8 cellular contexts compared by ENCODE assay signal in the genomic region with DNA sequence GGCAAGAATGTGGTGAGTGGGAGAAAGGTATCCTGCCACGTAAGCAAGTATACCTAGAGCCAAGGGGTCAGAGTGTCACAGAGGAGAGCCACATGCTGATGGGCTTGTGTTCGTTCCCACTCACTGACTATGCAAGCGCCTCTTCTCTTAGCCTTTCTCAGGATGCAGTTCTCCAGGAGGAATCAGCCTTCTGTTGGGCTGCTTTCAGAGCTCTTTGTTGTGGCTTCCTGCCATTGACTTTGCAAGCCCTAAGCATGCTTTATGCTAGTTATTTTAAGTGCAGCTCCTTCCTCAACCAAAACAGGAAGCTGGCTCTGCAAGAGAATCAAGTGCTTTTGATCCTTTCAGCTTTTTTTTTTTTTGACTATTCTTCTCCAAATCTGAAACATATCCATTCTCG.
DNase-seq lines count a peak whose midpoint lies in the region; ATAC-seq and TF ChIP-seq lines count a peak whose summit lies in the region.

No MANE protein-coding gene starts in this region.

- no peak overlapping the region for H3K14ac ChIP-seq in neuronal stem cell (ENCODE audit: low read length)

- H3K4me2 ChIP-seq in BLaER1 treated with 17β-estradiol and CSF1 and Interleukin-3, amounts not matched to agents 10 nM and 100 nM, result peak overlapping the region; percentile 78 to 96 (median 88)
- peak overlapping the region; percentile 43 for H3K4me2 ChIP-seq in KMS-11
- H3K4me2 ChIP-seq in neuronal stem cell (ENCODE audit: insufficient read depth, low read length, poor library complexity, severe bottlenecking), result no peak overlapping the region

- no peak overlapping the region for H2BK12ac ChIP-seq in neuronal stem cell (ENCODE audit: low read length)

- no peak overlapping the region for H3K18ac ChIP-seq in neuronal stem cell (ENCODE audit: low read length)

- peaks cover 71% of the 10 kb centered on the region for H3K4me1 Mint-ChIP-seq in activated naive CD4-positive, alpha-beta T cell treated with anti-CD3 and anti-CD28 coated beads, Interleukin-2, amount 50 U/mL, for 24 hours

- no peak overlapping the region for H3K23ac ChIP-seq in neuronal stem cell (ENCODE audit: low read depth, low read length, poor library complexity)

- peak overlapping the region; percentile 70 for H3K27ac Mint-ChIP-seq in activated naive CD4-positive, alpha-beta T cell treated with anti-CD3 and anti-CD28 coated beads, Interleukin-2, amount 50 U/mL, for 24 hours

- peaks cover 34 to 64% (median 51%) of the 10 kb centered on the region in 10 experiments for H3K4me1 ChIP-seq in BLaER1 treated with 17β-estradiol and CSF1 and Interleukin-3, amounts not matched to agents 10 nM and 100 nM
- H3K4me1 ChIP-seq in KMS-11 (ENCODE audit: low read depth, poor library complexity, severe bottlenecking) (peaks cover 57% of the 10 kb centered on the region), ovary (ENCODE audit: insufficient read depth) (no peaks in the 10 kb centered on the region), neuronal stem cell (ENCODE audit: control insufficient read depth in 2 of 2, insufficient read depth in 1 of 2, low read depth in 1 of 2, low read length in 2 of 2) (no peaks in the 10 kb centered on the region)

- no peaks in the 10 kb centered on the region for H3K27me3 ChIP-seq in BLaER1 treated with 17β-estradiol and CSF1 and Interleukin-3, amounts not matched to agents 10 nM and 100 nM
- H3K27me3 ChIP-seq in KMS-11 (ENCODE audit: insufficient read depth, low read depth) (no peaks in the 10 kb centered on the region), ovary (no peaks in the 10 kb centered on the region), neuronal stem cell (ENCODE audit: control insufficient read depth in 3 of 3, insufficient read depth in 3 of 3, low read depth in 1 of 3, low read length in 3 of 3) (peaks cover 0 to 2% (median 0%) of the 10 kb centered on the region in 3 experiments)

- H3K9ac ChIP-seq in BLaER1 treated with 17β-estradiol and CSF1 and Interleukin-3, amounts not matched to agents 10 nM and 100 nM, result peak overlapping the region; percentile 5 to 71 (median 56); a peak in 17 of 22 replicates
- H3K9ac ChIP-seq in KMS-11 (no peak overlapping the region), neuronal stem cell (ENCODE audit: low read depth, low read length, poor library complexity) (no peak overlapping the region)

- no peak for ATAC-seq in GM21526 (IDR thresholded peaks at IDR 0.05; ENCODE audit: low FRiP score, unreplicated experiment)

- no peak overlapping the region for H2BK15ac ChIP-seq in neuronal stem cell (ENCODE audit: low read length)

- no peak for TF ChIP-seq EP300 in ovary (IDR thresholded peaks at IDR 0.05)

- no peaks in the 10 kb centered on the region for H3K79me2 ChIP-seq in KMS-11 (ENCODE audit: insufficient read depth, low read depth)

- peaks cover 0 to 20% (median 5%) of the 10 kb centered on the region in 11 experiments; a peak in 5 of 22 replicates for H4K20me1 ChIP-seq in BLaER1 treated with 17β-estradiol and CSF1 and Interleukin-3, amounts not matched to agents 10 nM and 100 nM
- H4K20me1 ChIP-seq in KMS-11 (ENCODE audit: insufficient read depth), result peaks cover 6% of the 10 kb centered on the region; the same call in 1 of the 2 replicates

- H4K8ac ChIP-seq in neuronal stem cell (ENCODE audit: low read depth, low read length), result no peak overlapping the region

- H3K36me3 Mint-ChIP-seq in activated naive CD4-positive, alpha-beta T cell treated with anti-CD3 and anti-CD28 coated beads, Interleukin-2, amount 50 U/mL, for 24 hours, result peaks cover 18% of the 10 kb centered on the region

- no peak overlapping the region for H2AK5ac ChIP-seq in neuronal stem cell (ENCODE audit: low read depth, low read length)

- no peak overlapping the region for H2AFZ ChIP-seq in KMS-11 (ENCODE audit: low read depth)
- H2AFZ ChIP-seq in neuronal stem cell (ENCODE audit: low read length), result no peak overlapping the region

- H3K27ac ChIP-seq in BLaER1 treated with 17β-estradiol and CSF1 and Interleukin-3, amounts not matched to agents 10 nM and 100 nM, result peak overlapping the region in 10 of 11 experiments; percentile 38 to 87 (median 78); a peak in 21 of 22 replicates
- peak overlapping the region; percentile 57 for H3K27ac ChIP-seq in KMS-11
- no peak overlapping the region for H3K27ac ChIP-seq in ovary
- H3K27ac ChIP-seq in neuronal stem cell (replicated peaks; ENCODE audit: low read length), result no peak overlapping the region

- peaks cover 29 to 68% (median 50%) of the 10 kb centered on the region in 11 experiments; a peak in 21 of 22 replicates for H3K36me3 ChIP-seq in BLaER1 treated with 17β-estradiol and CSF1 and Interleukin-3, amounts not matched to agents 10 nM and 100 nM
- H3K36me3 ChIP-seq in KMS-11 (ENCODE audit: insufficient read depth) (no peaks in the 10 kb centered on the region), ovary (no peaks in the 10 kb centered on the region), neuronal stem cell (replicated peaks in 1 of 2; ENCODE audit: control insufficient read depth in 2 of 2, insufficient read depth in 2 of 2, low read length in 2 of 2) (peaks cover 3 to 21% of the 10 kb centered on the region in 2 donors)

- peaks cover 5% of the 10 kb centered on the region for H3K9me3 Mint-ChIP-seq in activated naive CD4-positive, alpha-beta T cell treated with anti-CD3 and anti-CD28 coated beads, Interleukin-2, amount 50 U/mL, for 24 hours

- no peaks in the 10 kb centered on the region for H3K79me1 ChIP-seq in neuronal stem cell (ENCODE audit: low read depth, low read length)

- intact Hi-C loops in ovary (cut with DNase I), result no loop called here

- H2BK120ac ChIP-seq in neuronal stem cell (ENCODE audit: low read depth, low read length), result no peak overlapping the region

- no peak for TF ChIP-seq POLR2A in ovary (IDR thresholded peaks at IDR 0.05)

- peaks cover under 1 to 27% (median 18%) of the 10 kb centered on the region in 11 experiments; a peak in 19 of 22 replicates for H3K9me3 ChIP-seq in BLaER1 treated with 17β-estradiol and CSF1 and Interleukin-3, amounts not matched to agents 10 nM and 100 nM (replicated peaks in 1 of 11)
- H3K9me3 ChIP-seq in ovary (no peaks in the 10 kb centered on the region), neuronal stem cell (replicated peaks in 1 of 2; ENCODE audit: control insufficient read depth in 2 of 2, insufficient read depth in 1 of 2, low read depth in 1 of 2, low read length in 2 of 2) (no peaks in the 10 kb centered on the region)

- 12 to 25% (median 16%) methylated on average over 4 of the region's 4 CpGs for WGBS in ovary, 3 donors
- no CpG with 5 or more reads among the region's 4 CpGs for WGBS in neuronal stem cell (ENCODE audit: extremely low coverage in 2 of 2, insufficient read length in 2 of 2, insufficient replicate concordance in 1 of 2), 2 donors

- H3K27me3 Mint-ChIP-seq in activated naive CD4-positive, alpha-beta T cell treated with anti-CD3 and anti-CD28 coated beads, Interleukin-2, amount 50 U/mL, for 24 hours, result no peaks in the 10 kb centered on the region

- H3K4me3 Mint-ChIP-seq in activated naive CD4-positive, alpha-beta T cell treated with anti-CD3 and anti-CD28 coated beads, Interleukin-2, amount 50 U/mL, for 24 hours, result peak overlapping the region; percentile 75

- H4K91ac ChIP-seq in neuronal stem cell (ENCODE audit: low read depth, low read length, poor library complexity), result no peak overlapping the region

- peak overlapping the region in 8 of 10 experiments; percentile 6 to 54 (median 36); a peak in 13 of 20 replicates for H3K4me3 ChIP-seq in BLaER1 treated with 17β-estradiol and CSF1 and Interleukin-3, amounts not matched to agents 10 nM and 100 nM
- no peak overlapping the region for H3K4me3 ChIP-seq in KMS-11 (IDR thresholded peaks at IDR 0.05; ENCODE audit: insufficient read depth, low read depth, low read length)
- H3K4me3 ChIP-seq in ovary, result no peak overlapping the region
- H3K4me3 ChIP-seq in neuronal stem cell (ENCODE audit: low read length in 2 of 2), result no peak overlapping the region

- no peak for TF ChIP-seq CTCF in KMS-11 (conservative IDR thresholded peaks at IDR 0.05; ENCODE audit: low read depth, low read length)
- TF ChIP-seq CTCF in ovary (IDR thresholded peaks at IDR 0.05), result no peak

- DNase-seq in iris pigment epithelial cell (ENCODE audit: low read depth) (peak; percentile 65), ovary (no peak), cortex of kidney (lab: John Stamatoyannopoulos, UW) (no peak), neuronal stem cell (ENCODE audit: low spot score) (no peak)

- H3K4ac ChIP-seq in neuronal stem cell (ENCODE audit: low read length), result no peak overlapping the region

- H2BK5ac ChIP-seq in neuronal stem cell (ENCODE audit: low read length), result no peak overlapping the region

Comparison
In these comparisons a context has a peak if more than half of its experiments do, and no peak if none do; other contexts are left out.
1. H3K27ac ChIP-seq: peak in BLaER1 treated with 17β-estradiol and CSF1 and Interleukin-3, amounts not matched to agents 10 nM and 100 nM (10 of 11) and KMS-11 (single experiment); none in ovary (0 of 2) and neuronal stem cell (single experiment).
2. H3K4me3 ChIP-seq: peak in BLaER1 treated with 17β-estradiol and CSF1 and Interleukin-3, amounts not matched to agents 10 nM and 100 nM (8 of 10); none in KMS-11 (single experiment), ovary (single experiment) and neuronal stem cell (0 of 2).
3. H3K9ac ChIP-seq: peak in BLaER1 treated with 17β-estradiol and CSF1 and Interleukin-3, amounts not matched to agents 10 nM and 100 nM (11 of 11); none in KMS-11 (single experiment) and neuronal stem cell (single experiment).